ENCODE assay signal across 16 cellular contexts in genomic region chr2:209976698-209977385, GRCh38. TPM values are rescaled to one million over a fixed set of nuclear protein-coding genes. Genes with fewer than 3 reads are reported as not detected.
A peak's percentile ranks its signal among the peaks of the same experiment; 100 is the strongest.
DNase-seq lines count a peak whose midpoint lies in the region; ATAC-seq, FAIRE-seq and TF ChIP-seq lines count a peak whose summit lies in the region.
"Had no signal": no experiment of that assay in that cellular context is flagged by ENCODE, and none has a peak within 500 bp of the region (broad histone marks: within the 10 kb centered on the region; RNA-seq: fewer than 3 reads in every experiment).

No MANE protein-coding gene starts in this region.

- H3K9me3 ChIP-seq in vagina: no peaks in the 10 kb centered on the region
- H3K9me3 ChIP-seq: gastroesophageal sphincter, Peyer's patch had no signal

- no peaks in the 10 kb centered on the region for H3K4me1 ChIP-seq in vagina
- H3K4me1 ChIP-seq: gastroesophageal sphincter, Peyer's patch had no signal

- no peak overlapping the region for H3K27ac ChIP-seq in vagina
- H3K27ac ChIP-seq: gastroesophageal sphincter, Peyer's patch had no signal

- TF ChIP-seq POLR2A in vagina (IDR thresholded peaks at IDR 0.05): no peak

- H3K4me3 ChIP-seq in vagina: no peak overlapping the region
- H3K4me3 ChIP-seq: gastroesophageal sphincter, Peyer's patch had no signal

- POLR2A ChIA-PET in HEK293T (lab: Yijun Ruan, JAX): no interaction called here

- peak; percentile 71 for FAIRE-seq in GM18507 (lab: Jason Lieb, UNC)
- FAIRE-seq: HTR-8/SVneo had no signal

- in situ Hi-C loops in GM13977 (cut with MboI; ENCODE audit: low pct_unique_long_range_greater_than_20kb, low sequenced_read_pairs, unreplicated experiment): loop anchor here (10.0 kb wide), 1 partner anchor 218 kb away; no protein-coding TSS in a partner anchor

- intact Hi-C loops in vagina (cut with DNase I): no loop called here

- DNase-seq in GM18507 (ENCODE audit: extremely low spot score, insufficient read length, low read depth) (no peak), vagina (ENCODE audit: extremely low spot score in 2 of 2) (no peak), GM13977 (ENCODE audit: low spot score) (no peak), omental fat pad (ENCODE audit: low spot score) (no peak), HEK293T (ENCODE audit: extremely low spot score) (no peak)
- DNase-seq: activated naive CD4-positive, alpha-beta T cell; Calu3; effector CD8-positive, alpha-beta T cell; GOT3; islet precursor cell; Peyer's patch had no signal

- ATAC-seq in GM19463 (IDR thresholded peaks at IDR 0.05; ENCODE audit: unreplicated experiment) (peak; percentile 75), HG02943 (IDR thresholded peaks at IDR 0.05; ENCODE audit: low read depth, unreplicated experiment) (peak; percentile 87), HG03558 (IDR thresholded peaks at IDR 0.05; ENCODE audit: extremely low read depth, unreplicated experiment) (peak; percentile 64), omental fat pad (ENCODE audit: low FRiP score) (no peak)
- ATAC-seq: gastroesophageal sphincter had no signal

- no peaks in the 10 kb centered on the region for H3K27me3 ChIP-seq in vagina
- H3K27me3 ChIP-seq: Peyer's patch had no signal

- CTCF ChIA-PET in HEK293T (lab: Yijun Ruan, JAX): interaction anchor here (1.1 kb wide), 1 partner anchor 222 kb away, joined by 4 read pairs; no protein-coding TSS in a partner anchor

- TF ChIP-seq CTCF in vagina (IDR thresholded peaks at IDR 0.05): no peak
- TF ChIP-seq CTCF in GM13977 (IDR thresholded peaks at IDR 0.05; ENCODE audit: extremely low read depth, insufficient read depth, missing control alignments): no peak
- TF ChIP-seq CTCF in omental fat pad (IDR thresholded peaks at IDR 0.05): no peak

- H3K36me3 ChIP-seq in vagina: no peaks in the 10 kb centered on the region
- H3K36me3 ChIP-seq: gastroesophageal sphincter, Peyer's patch had no signal

TF ChIP-seq in HEK293T, 16 proteins besides CTCF, POLR2A, EP300 and RAD21:
- no peak for TF ChIP-seq FOXM1 (IDR thresholded peaks at IDR 0.05; ENCODE audit: borderline replicate concordance)
- TF ChIP-seq ARNT (IDR thresholded peaks at IDR 0.05): no peak
- no peak for TF ChIP-seq FOXK2 (IDR thresholded peaks at IDR 0.05)
- no peak for TF ChIP-seq ELF4 (IDR thresholded peaks at IDR 0.05)
- TF ChIP-seq NFRKB (IDR thresholded peaks at IDR 0.05): no peak
- no peak for TF ChIP-seq HDGF (IDR thresholded peaks at IDR 0.05; ENCODE audit: borderline replicate concordance)
- TF ChIP-seq FOXA1 (IDR thresholded peaks at IDR 0.05): no peak
- TF ChIP-seq L3MBTL2 (conservative IDR thresholded peaks at IDR 0.05): no peak
- TF ChIP-seq SP1 (IDR thresholded peaks at IDR 0.05): no peak
- TF ChIP-seq PKNOX1 (IDR thresholded peaks at IDR 0.05): no peak

RNA-seq across cellular contexts. Expression of gene RPE, which starts 25.6 kb away (rescaled TPM):
- total RNA-seq in vagina: 73.2 TPM
- total RNA-seq in omental fat pad: 10 to 100 TPM; 45.3 to 63.2 (median 50.4) TPM
